ENCODE assay signal across 11 cellular contexts in genomic region chr1:222898191-222898527, GRCh38.
DNase-seq lines count a peak whose midpoint lies in the region; ATAC-seq and TF ChIP-seq lines count a peak whose summit lies in the region.
"Had no signal": no experiment of that assay in that cellular context is flagged by ENCODE, and none has a peak within 500 bp of the region (broad histone marks: within the 10 kb centered on the region; RNA-seq: fewer than 3 reads in every experiment).

No MANE protein-coding gene starts in this region.

- H3K27ac Mint-ChIP-seq in activated CD4-positive, alpha-beta T cell treated with anti-CD3 and anti-CD28 coated beads for 36 hours: peak overlapping the region; percentile 59

- no peaks in the 10 kb centered on the region for H3K27me3 ChIP-seq in skeletal muscle tissue (ENCODE audit: control insufficient read depth in 3 of 3, insufficient read depth in 3 of 3, low read length in 3 of 3)
- H3K27me3 ChIP-seq: dorsolateral prefrontal cortex, ovary had no signal

- peaks cover 8% of the 10 kb centered on the region for H3K36me3 Mint-ChIP-seq in activated CD4-positive, alpha-beta T cell treated with anti-CD3 and anti-CD28 coated beads for 36 hours (ENCODE audit: low read depth)

- intact Hi-C loops in activated CD4-positive, alpha-beta T cell treated with anti-CD3 and anti-CD28 coated beads for 36 hours (cut with DNase I, micrococcal nuclease): no loop called here

- H3K4me3 ChIP-seq in foreskin fibroblast (ENCODE audit: low read depth in 1 of 2, low read length in 2 of 2) (peak overlapping the region; percentile 30 to 40), skeletal muscle tissue (ENCODE audit: low read length in 3 of 3) (peak overlapping the region in 1 of 3 donors; percentile 51)
- H3K4me3 ChIP-seq: ovary had no signal

- DNase-seq in activated CD4-positive, alpha-beta T cell treated with anti-CD3 and anti-CD28 coated beads for 36 hours: no peak
- no peak for DNase-seq in activated CD4-positive, alpha-beta T cell treated with anti-CD3 and anti-CD28 coated beads, Interleukin-2, amount 50 U/mL, for 4 hours
- DNase-seq in foreskin fibroblast: no peak
- no peak for DNase-seq in Ammon's horn (ENCODE audit: low spot score)
- DNase-seq in SW480 (ENCODE audit: low spot score): no peak
- DNase-seq: dorsolateral prefrontal cortex, NCI-H526, ovary had no signal

- H3K4me1 ChIP-seq in skeletal muscle tissue (ENCODE audit: control insufficient read depth in 3 of 3, insufficient read depth in 3 of 3, low read length in 3 of 3): peaks cover 5 to 13% (median 8%) of the 10 kb centered on the region in 3 donors

- TF ChIP-seq CTCF in foreskin fibroblast (IDR thresholded peaks at IDR 0.05; ENCODE audit: low read depth, low read length): no peak

- CTCF ChIA-PET in activated CD4-positive, alpha-beta T cell treated with anti-CD3 and anti-CD28 coated beads for 36 hours (lab: Charles Lee): interaction anchor here (0.9 kb wide), 1 partner anchor 147 kb away, joined by 3 read pairs; no protein-coding TSS in a partner anchor

- H3K27me3 Mint-ChIP-seq in activated CD4-positive, alpha-beta T cell treated with anti-CD3 and anti-CD28 coated beads for 36 hours: no peaks in the 10 kb centered on the region

- H3K4me3 Mint-ChIP-seq in activated CD4-positive, alpha-beta T cell treated with anti-CD3 and anti-CD28 coated beads for 36 hours: peak overlapping the region; percentile 14

- H3K9me3 ChIP-seq in skeletal muscle tissue (ENCODE audit: control insufficient read depth in 3 of 3, low read length in 3 of 3): no peaks in the 10 kb centered on the region
- H3K9me3 ChIP-seq: ovary had no signal

- peak overlapping the region; percentile 25 to 61 (median 54) for H3K9ac ChIP-seq in skeletal muscle tissue (ENCODE audit: low read depth in 1 of 3, low read length in 3 of 3)

- no peak for ATAC-seq in activated CD4-positive, alpha-beta T cell treated with anti-CD3 and anti-CD28 coated beads for 36 hours
- peak; percentile 45 for ATAC-seq in SK-N-SH treated with all-trans-retinoic acid at 6 μM for 48 hours
- ATAC-seq in HG02884 (IDR thresholded peaks at IDR 0.05; ENCODE audit: unreplicated experiment): no peak

- H3K36me3 ChIP-seq in skeletal muscle tissue (ENCODE audit: control insufficient read depth in 3 of 3, insufficient read depth in 3 of 3, low read length in 3 of 3): no peaks in the 10 kb centered on the region
- H3K36me3 ChIP-seq: ovary had no signal

- H3K4me1 Mint-ChIP-seq in activated CD4-positive, alpha-beta T cell treated with anti-CD3 and anti-CD28 coated beads for 36 hours: peaks cover 17% of the 10 kb centered on the region

- H3K27ac ChIP-seq in skeletal muscle tissue (ENCODE audit: low read depth, low read length): no peak overlapping the region
- H3K27ac ChIP-seq: dorsolateral prefrontal cortex, ovary had no signal

- POLR2A ChIA-PET in activated CD4-positive, alpha-beta T cell treated with anti-CD3 and anti-CD28 coated beads for 36 hours (lab: Charles Lee): no interaction called here

- no peaks in the 10 kb centered on the region for H3K9me3 Mint-ChIP-seq in activated CD4-positive, alpha-beta T cell treated with anti-CD3 and anti-CD28 coated beads for 36 hours (ENCODE audit: low read depth)

TF ChIP-seq in SK-N-SH treated with all-trans-retinoic acid at 6 μM for 48 hours, 23 proteins besides CTCF, POLR2A, EP300 and RAD21:
- TF ChIP-seq CREB5 (CRISPR knock-in tag; IDR thresholded peaks at IDR 0.05; ENCODE audit: low read depth) (no peak), CSDC2 (CRISPR knock-in tag; IDR thresholded peaks at IDR 0.05) (no peak), TOX (CRISPR knock-in tag; IDR thresholded peaks at IDR 0.05; ENCODE audit: borderline replicate concordance) (0 out of 2 replicates have a peak, but pooled peaks have one; percentile 24)
TF ChIP-seq in SK-N-SH treated with all-trans-retinoic acid at 6 μM for 48 hours: peak in this region for 1.
